Comparison of ENCODE assay signal across 1 cellular context in genomic region chr5:135329101-135329912, GRCh38.
TF ChIP-seq lines count a peak whose summit lies in the region.

No MANE protein-coding gene starts in this region.

TF ChIP-seq in HCT116, 20 proteins besides CTCF, POLR2A, EP300 and RAD21 (continued from another document):
- no peak for TF ChIP-seq SRF (IDR thresholded peaks at IDR 0.05; ENCODE audit: low read depth)
- TF ChIP-seq YY1 (IDR thresholded peaks at IDR 0.05; ENCODE audit: extremely low read depth, insufficient replicate concordance, low read depth, low read length), result no peak
